ENCODE assay signal across 8 cellular contexts in the genomic region with DNA sequence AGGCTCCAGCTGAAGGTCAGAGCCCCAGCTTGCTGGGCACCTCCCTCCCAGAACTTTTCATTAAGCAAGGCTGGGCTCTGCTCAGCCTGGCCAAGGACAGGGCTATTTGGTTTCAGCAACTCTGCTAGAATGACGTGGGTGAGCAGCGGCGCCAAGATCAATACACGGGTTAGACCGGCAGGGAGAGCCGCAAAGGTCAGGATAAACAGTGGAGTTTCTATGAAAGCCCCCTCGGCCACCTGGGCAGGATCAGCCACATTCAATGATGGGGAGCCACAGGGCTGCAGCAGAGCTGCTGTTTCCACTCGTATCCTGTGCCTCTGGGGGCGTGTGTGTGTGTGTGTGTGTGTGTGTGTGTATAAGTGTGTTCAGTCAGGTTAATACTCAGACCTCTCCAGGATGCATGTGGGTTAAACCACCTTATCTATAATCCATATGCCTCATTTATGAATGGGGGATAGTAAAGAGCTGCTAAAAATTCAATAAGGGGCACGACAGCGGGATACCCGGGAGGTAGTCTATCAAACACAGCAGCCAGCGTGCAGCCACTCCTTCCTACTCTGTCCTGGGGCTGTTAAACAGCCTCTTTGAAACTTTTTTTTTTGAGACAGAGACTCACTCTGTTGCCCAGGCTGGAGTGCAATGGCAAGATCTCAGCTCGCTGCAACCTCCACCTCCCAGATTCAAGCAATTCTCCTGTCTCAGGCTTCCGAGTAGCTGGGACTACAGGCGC. TPM values are rescaled to one million over a fixed set of nuclear protein-coding genes. Genes with fewer than 3 reads are reported as not detected.
DNase-seq lines count a peak whose midpoint lies in the region; ATAC-seq lines count a peak whose summit lies in the region.

No MANE protein-coding gene starts in this region.

- H3K9me3 Mint-ChIP-seq in activated naive CD8-positive, alpha-beta T cell treated with anti-CD3 and anti-CD28 coated beads, Interleukin-2, amount 10 ng/mL, durations not matched to agents 7 days and 5 days = no peaks in the 10 kb centered on the region
- H3K9me3 Mint-ChIP-seq in stimulated activated naive CD8-positive, alpha-beta T cell treated with anti-CD3 and anti-CD28 coated beads, Interleukin-15, Interleukin-2, amounts not matched to agents 100 ng/mL and 50 ng/mL, for 24 hours = no peaks in the 10 kb centered on the region

- POLR2A ChIA-PET in activated naive CD8-positive, alpha-beta T cell treated with anti-CD3 and anti-CD28 coated beads, Interleukin-2, amount 10 ng/mL, durations not matched to agents 7 days and 5 days (lab: Charles Lee) = interaction anchor here (0.6 to 3.7 kb wide), 15 partner anchors 10 to 177 kb away, joined by 3 to 30 read pairs (median 5); a partner anchor contains a TSS

- peak; percentile 64 for ATAC-seq in activated naive CD8-positive, alpha-beta T cell treated with anti-CD3 and anti-CD28 coated beads, Interleukin-2, amount 10 ng/mL, durations not matched to agents 7 days and 5 days (ENCODE audit: low read depth)
- ATAC-seq in left colon = peak; percentile 44
- no peak for ATAC-seq in GM21390 (IDR thresholded peaks at IDR 0.05; ENCODE audit: unreplicated experiment)

- H3K4me1 Mint-ChIP-seq in activated naive CD8-positive, alpha-beta T cell treated with anti-CD3 and anti-CD28 coated beads, Interleukin-2, amount 10 ng/mL, durations not matched to agents 7 days and 5 days = peaks cover 80% of the 10 kb centered on the region
- peaks cover 94% of the 10 kb centered on the region for H3K4me1 Mint-ChIP-seq in stimulated activated naive CD8-positive, alpha-beta T cell treated with anti-CD3 and anti-CD28 coated beads, Interleukin-15, Interleukin-2, amounts not matched to agents 100 ng/mL and 50 ng/mL, for 24 hours (ENCODE audit: low read depth)

- peaks cover 23% of the 10 kb centered on the region for H3K36me3 Mint-ChIP-seq in activated naive CD8-positive, alpha-beta T cell treated with anti-CD3 and anti-CD28 coated beads, Interleukin-2, amount 10 ng/mL, durations not matched to agents 7 days and 5 days
- peaks cover 44% of the 10 kb centered on the region for H3K36me3 Mint-ChIP-seq in stimulated activated naive CD8-positive, alpha-beta T cell treated with anti-CD3 and anti-CD28 coated beads, Interleukin-15, Interleukin-2, amounts not matched to agents 100 ng/mL and 50 ng/mL, for 24 hours (ENCODE audit: low read depth)

- DNase-seq in NCI-H1092 (lab: John Stamatoyannopoulos, UW) (peak; percentile 52), left colon (peak in 1 of 2 donors; percentile 51), NOMO-1 treated with dmso at 0.1 percent for 144 hours (lab: John Stamatoyannopoulos, UW; ENCODE audit: unreplicated experiment) (no peak), CD1c-positive myeloid dendritic cell (ENCODE audit: extremely low spot score) (no peak), NCI-H2171 treated with DMSO at 0.1 percent for 48 hours (lab: John Stamatoyannopoulos, UW) (no peak)
- peak; percentile 66 for DNase-seq in activated naive CD8-positive, alpha-beta T cell treated with anti-CD3 and anti-CD28 coated beads, Interleukin-2, amount 10 ng/mL, durations not matched to agents 7 days and 5 days

- no peaks in the 10 kb centered on the region for H3K27me3 Mint-ChIP-seq in activated naive CD8-positive, alpha-beta T cell treated with anti-CD3 and anti-CD28 coated beads, Interleukin-2, amount 10 ng/mL, durations not matched to agents 7 days and 5 days
- no peaks in the 10 kb centered on the region for H3K27me3 Mint-ChIP-seq in stimulated activated naive CD8-positive, alpha-beta T cell treated with anti-CD3 and anti-CD28 coated beads, Interleukin-15, Interleukin-2, amounts not matched to agents 100 ng/mL and 50 ng/mL, for 24 hours

- H3K4me3 Mint-ChIP-seq in activated naive CD8-positive, alpha-beta T cell treated with anti-CD3 and anti-CD28 coated beads, Interleukin-2, amount 10 ng/mL, durations not matched to agents 7 days and 5 days = peak overlapping the region; percentile 64
- H3K4me3 Mint-ChIP-seq in stimulated activated naive CD8-positive, alpha-beta T cell treated with anti-CD3 and anti-CD28 coated beads, Interleukin-15, Interleukin-2, amounts not matched to agents 100 ng/mL and 50 ng/mL, for 24 hours = peak overlapping the region; percentile 45

- intact Hi-C loops in left colon (cut with DNase I, micrococcal nuclease) = no loop called here

- peak overlapping the region; percentile 89 for H3K27ac Mint-ChIP-seq in activated naive CD8-positive, alpha-beta T cell treated with anti-CD3 and anti-CD28 coated beads, Interleukin-2, amount 10 ng/mL, durations not matched to agents 7 days and 5 days
- H3K27ac Mint-ChIP-seq in stimulated activated naive CD8-positive, alpha-beta T cell treated with anti-CD3 and anti-CD28 coated beads, Interleukin-15, Interleukin-2, amounts not matched to agents 100 ng/mL and 50 ng/mL, for 24 hours = peak overlapping the region; percentile 93

RNA-seq across cellular contexts. Expression of a gene that starts 34.8 kb away (rescaled TPM):
- total RNA-seq in activated naive CD8-positive, alpha-beta T cell treated with anti-CD3 and anti-CD28 coated beads, Interleukin-2, amount 10 ng/mL, durations not matched to agents 7 days and 5 days = 100 to 1,000 TPM; 803 to 821 TPM
- 100 to 1,000 TPM; 581 to 641 TPM for total RNA-seq in left colon

Comparison
In these comparisons a context has a peak if more than half of its experiments do, and no peak if none do; other contexts are left out.
1. DNase-seq: peak in NCI-H1092 (single experiment) and activated naive CD8-positive, alpha-beta T cell treated with anti-CD3 and anti-CD28 coated beads, Interleukin-2, amount 10 ng/mL, durations not matched to agents 7 days and 5 days (single experiment); none in NOMO-1 treated with dmso at 0.1 percent for 144 hours (single experiment), CD1c-positive myeloid dendritic cell (single experiment) and NCI-H2171 treated with DMSO at 0.1 percent for 48 hours (single experiment).